8 cellular contexts compared by ENCODE assay signal in the genomic region with DNA sequence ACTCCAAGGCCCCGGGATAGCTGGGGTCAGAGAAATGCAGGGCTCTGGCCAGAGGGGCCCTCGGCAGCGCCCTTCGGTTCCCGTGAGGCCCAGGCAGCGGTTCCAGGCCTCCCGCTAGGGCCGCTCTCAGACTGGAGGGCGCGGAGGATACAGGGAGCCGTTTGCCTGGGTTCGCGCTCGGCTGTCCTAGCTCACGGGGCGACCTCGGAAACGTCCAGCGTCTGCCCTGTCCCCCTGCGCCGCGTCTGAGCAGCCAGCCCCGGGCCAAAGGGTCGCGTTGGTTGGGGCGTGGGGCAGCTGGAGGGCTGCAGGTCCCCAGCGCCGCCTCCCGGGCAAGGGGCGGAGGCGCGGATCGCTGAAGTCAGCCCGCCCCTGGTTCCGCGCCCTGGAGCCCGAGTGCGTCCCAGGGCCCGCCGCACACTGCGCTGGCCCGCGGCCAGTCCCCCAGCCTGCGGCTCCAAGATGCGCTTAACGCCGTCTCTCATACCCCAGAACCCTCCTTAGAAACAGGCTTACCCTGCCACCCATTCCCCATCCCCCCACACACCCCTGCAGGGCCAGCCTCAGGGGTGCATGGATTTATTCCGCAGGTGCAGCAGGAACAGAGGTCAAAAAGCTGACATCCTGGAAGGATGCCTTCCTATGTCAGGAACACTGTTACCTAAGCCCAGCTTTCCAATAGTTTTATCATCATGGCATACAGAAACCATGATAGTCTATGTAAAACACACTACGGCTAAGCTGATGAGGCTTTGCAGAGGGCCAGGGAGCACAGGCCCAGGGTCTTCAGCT. TPM values are rescaled to one million over a fixed set of nuclear protein-coding genes. Genes with fewer than 3 reads are reported as not detected.
DNase-seq lines count a peak whose midpoint lies in the region; TF ChIP-seq lines count a peak whose summit lies in the region.
"Had no signal": no experiment of that assay in that cellular context is flagged by ENCODE, and none has a peak within 500 bp of the region (broad histone marks: within the 10 kb centered on the region; RNA-seq: fewer than 3 reads in every experiment).

No MANE protein-coding gene starts in this region.

- no peaks in the 10 kb centered on the region for H3K36me3 ChIP-seq in HUES6 (ENCODE audit: control insufficient read depth, insufficient read depth, low read length)
- no peaks in the 10 kb centered on the region for H3K36me3 ChIP-seq in colonic mucosa
- no peaks in the 10 kb centered on the region for H3K36me3 ChIP-seq in kidney epithelial cell (ENCODE audit: control insufficient read depth, insufficient read depth, low read length)
- no peaks in the 10 kb centered on the region for H3K36me3 ChIP-seq in stomach smooth muscle (ENCODE audit: control insufficient read depth in 2 of 2, insufficient read depth in 2 of 2, low read length in 2 of 2)
- no peaks in the 10 kb centered on the region for H3K36me3 ChIP-seq in Peyer's patch
- H3K36me3 ChIP-seq: SJSA1 had no signal

- H3K27me3 ChIP-seq in HUES6 (ENCODE audit: control insufficient read depth, insufficient read depth, low read length) (peaks cover 46% of the 10 kb centered on the region), colonic mucosa (peaks cover 5% of the 10 kb centered on the region), kidney epithelial cell (ENCODE audit: control insufficient read depth, insufficient read depth, low read length) (peaks cover 13% of the 10 kb centered on the region), stomach smooth muscle (ENCODE audit: control insufficient read depth in 1 of 2, insufficient read depth in 2 of 2, low read length in 2 of 2) (no peaks in the 10 kb centered on the region), Peyer's patch (no peaks in the 10 kb centered on the region)
- H3K27me3 ChIP-seq: SJSA1 had no signal

- H3K9me3 ChIP-seq in HUES6 (ENCODE audit: control insufficient read depth, insufficient read depth, low read depth, low read length) (no peaks in the 10 kb centered on the region), colonic mucosa (no peaks in the 10 kb centered on the region), stomach smooth muscle (ENCODE audit: control insufficient read depth in 2 of 2, low read length in 2 of 2) (no peaks in the 10 kb centered on the region), Peyer's patch (no peaks in the 10 kb centered on the region)
- H3K9me3 ChIP-seq: SJSA1 had no signal

- DNase-seq in colonic mucosa (no peak), kidney epithelial cell (ENCODE audit: low read depth) (no peak), Peyer's patch (no peak), T1000 (lab: John Stamatoyannopoulos, UW) (no peak), NCI-H2227 treated with DMSO at 0.1 percent for 48 hours (lab: John Stamatoyannopoulos, UW) (no peak)

- H3K4me1 ChIP-seq in HUES6 (ENCODE audit: control insufficient read depth, insufficient read depth, low read length) (peaks cover 9% of the 10 kb centered on the region; the same call in 1 of the 2 replicates), colonic mucosa (no peaks in the 10 kb centered on the region), stomach smooth muscle (ENCODE audit: control insufficient read depth, insufficient read depth, low read length) (peaks cover 18% of the 10 kb centered on the region), Peyer's patch (peaks cover 0 to 8% (median 0%) of the 10 kb centered on the region in 4 donors)

- H3K27ac ChIP-seq in HUES6 (ENCODE audit: low read depth, low read length) (no peak overlapping the region), colonic mucosa (no peak overlapping the region), stomach smooth muscle (ENCODE audit: low read length) (no peak overlapping the region), Peyer's patch (no peak overlapping the region)
- H3K27ac ChIP-seq: SJSA1 had no signal

- H3K4me3 ChIP-seq in HUES6 (ENCODE audit: low read depth, low read length) (peak overlapping the region; percentile 65), colonic mucosa (peak overlapping the region; percentile 24), kidney epithelial cell (ENCODE audit: low read depth, low read length) (peak overlapping the region; percentile 18), stomach smooth muscle (ENCODE audit: low read length in 2 of 2) (peak overlapping the region; percentile 33 to 66), Peyer's patch (peak overlapping the region in 2 of 4 donors; percentile 35 to 46)
- H3K4me3 ChIP-seq: SJSA1 had no signal

- TF ChIP-seq POLR2A in Peyer's patch (IDR thresholded peaks at IDR 0.05) = no peak

- TF ChIP-seq CTCF in colonic mucosa (IDR thresholded peaks at IDR 0.05) (no peak), kidney epithelial cell (IDR thresholded peaks at IDR 0.05; ENCODE audit: insufficient read depth, low read length, poor library complexity, severe bottlenecking) (peak; percentile 36), Peyer's patch (IDR thresholded peaks at IDR 0.05) (peak in 2 of 6 experiments; percentile 5 to 30)

- intact Hi-C loops in colonic mucosa (cut with DNase I) = no loop called here

- H3K9ac ChIP-seq in HUES6 (ENCODE audit: low read length) (peak overlapping the region; percentile 26), colonic mucosa (ENCODE audit: low read depth in 2 of 2, low read length in 2 of 2) (peak overlapping the region in 1 of 2 donors; percentile 20), stomach smooth muscle (ENCODE audit: low read length in 2 of 2) (peak overlapping the region; percentile 17 to 36)

RNA-seq across cellular contexts. Expression of a gene that starts 22.1 kb away (rescaled TPM):
- total RNA-seq in colonic mucosa (not detected), kidney epithelial cell (not detected in 2 replicates), Peyer's patch (not detected)
- total RNA-seq: SJSA1 had no signal

RNA-seq across cellular contexts. Expression of a gene that starts 36.1 kb away (rescaled TPM):
- total RNA-seq in colonic mucosa (1 to 10 TPM in 1 of 2 donors, under 1 TPM in 1; 0.72 to 4.7 TPM), kidney epithelial cell (0.17 and 0.34 TPM in 2 replicates), Peyer's patch (1 to 10 TPM; 1.3 to 9.1 (median 2.3) TPM)
